In the genomic region with DNA sequence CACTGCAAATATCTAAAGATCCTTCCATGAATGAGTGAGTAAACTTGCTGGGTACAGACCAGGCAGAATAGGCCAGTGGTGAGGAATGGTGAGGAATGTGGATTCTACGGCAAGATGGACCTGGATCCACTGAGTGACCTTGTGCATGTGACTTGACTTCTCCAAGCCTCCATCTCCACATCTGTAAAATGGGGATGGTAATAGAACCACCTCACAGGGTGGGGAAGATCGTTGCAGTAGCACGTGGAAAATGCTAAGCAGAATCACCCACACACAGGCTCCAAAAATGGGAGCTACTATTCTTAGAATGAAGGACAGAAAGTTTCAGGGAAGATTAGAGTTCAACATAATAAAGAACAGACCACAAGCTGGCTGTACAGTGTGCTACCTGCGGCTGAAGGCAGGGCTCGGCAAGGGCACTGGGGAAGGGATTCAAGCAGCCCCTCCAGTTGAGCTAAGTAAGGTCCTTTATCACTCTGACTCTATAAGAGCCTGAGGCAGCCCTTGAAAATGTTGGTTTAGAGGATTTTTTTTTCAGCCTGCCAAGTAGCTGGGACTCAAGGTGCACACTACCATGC, we compare ENCODE assay signal across 1 cellular context.
TF ChIP-seq lines count a peak whose summit lies in the region.

No MANE protein-coding gene starts in this region.

TF ChIP-seq in IMR-90, 13 proteins besides CTCF, POLR2A, EP300 and RAD21:
- TF ChIP-seq, protein P1, sequence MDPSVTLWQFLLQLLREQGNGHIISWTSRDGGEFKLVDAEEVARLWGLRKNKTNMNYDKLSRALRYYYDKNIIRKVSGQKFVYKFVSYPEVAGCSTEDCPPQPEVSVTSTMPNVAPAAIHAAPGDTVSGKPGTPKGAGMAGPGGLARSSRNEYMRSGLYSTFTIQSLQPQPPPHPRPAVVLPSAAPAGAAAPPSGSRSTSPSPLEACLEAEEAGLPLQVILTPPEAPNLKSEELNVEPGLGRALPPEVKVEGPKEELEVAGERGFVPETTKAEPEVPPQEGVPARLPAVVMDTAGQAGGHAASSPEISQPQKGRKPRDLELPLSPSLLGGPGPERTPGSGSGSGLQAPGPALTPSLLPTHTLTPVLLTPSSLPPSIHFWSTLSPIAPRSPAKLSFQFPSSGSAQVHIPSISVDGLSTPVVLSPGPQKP (IDR thresholded peaks at IDR 0.05; ENCODE audit: borderline replicate concordance, low read depth, low read length), result no peak
